1 cellular context compared by ENCODE assay signal in the genomic region with DNA sequence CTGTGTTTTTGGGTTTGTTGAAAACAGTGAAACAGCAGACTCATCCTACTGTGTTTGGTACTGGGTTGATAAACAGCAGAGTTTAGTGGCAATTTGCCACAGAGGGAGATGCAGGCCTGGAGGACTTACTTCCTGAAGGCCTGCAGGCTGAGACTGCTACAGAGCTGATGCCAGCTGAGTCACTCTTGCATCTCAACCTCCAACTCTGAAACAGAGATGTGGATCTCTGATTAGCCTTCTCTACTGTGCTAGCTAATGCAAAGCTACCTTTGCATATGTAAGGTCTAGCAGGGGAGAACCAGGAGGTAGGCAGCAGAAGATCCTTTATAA.
TF ChIP-seq lines count a peak whose summit lies in the region.

No MANE protein-coding gene starts in this region.

TF ChIP-seq in K562, 482 proteins besides CTCF, POLR2A, EP300 and RAD21 (continued from another document and continues in another):
- TF ChIP-seq CBX3 (IDR thresholded peaks at IDR 0.05; ENCODE audit: borderline replicate concordance in 1 of 2, low read length in 2 of 2) (peak in 1 of 2 experiments; percentile 81; a peak in 1 of 3 replicates), ELF2 (CRISPR knock-in tag; IDR thresholded peaks at IDR 0.05) (peak; percentile 79; the same call in 1 of the 2 replicates), RNF219 (CRISPR knock-in tag; IDR thresholded peaks at IDR 0.05) (no peak), RCOR1 (IDR thresholded peaks at IDR 0.05; ENCODE audit: borderline replicate concordance in 1 of 2, low read depth in 2 of 2, low read length in 2 of 2) (peak; percentile 94 to 100; a peak in 3 of 4 replicates), ELF4 (CRISPR knock-in tag; IDR thresholded peaks at IDR 0.05) (peak; percentile 59; the same call in 1 of the 2 replicates), CBX5 (IDR thresholded peaks at IDR 0.05; ENCODE audit: borderline replicate concordance, low read depth) (0 out of 2 replicates have a peak, but pooled peaks have one; percentile 44), RUNX1 (IDR thresholded peaks at IDR 0.05; ENCODE audit: low read depth) (peak; percentile 57; the same call in 1 of the 2 replicates), ZNF561 (CRISPR knock-in tag; conservative IDR thresholded peaks at IDR 0.05) (no peak), ZNF589 (CRISPR knock-in tag; IDR thresholded peaks at IDR 0.05; ENCODE audit: low read depth) (no peak), ZNF583 (CRISPR knock-in tag; IDR thresholded peaks at IDR 0.05) (no peak), NCOA1 (IDR thresholded peaks at IDR 0.05; ENCODE audit: low read depth) (peak; percentile 82; the same call in 1 of the 2 replicates), BACH1 (tag; IDR thresholded peaks at IDR 0.05) (peak; percentile 96), ZNF217 (CRISPR knock-in tag; IDR thresholded peaks at IDR 0.05) (no peak), MAFF (IDR thresholded peaks at IDR 0.05; ENCODE audit: low read length) (peak; percentile 92), NFIX (CRISPR knock-in tag; IDR thresholded peaks at IDR 0.05; ENCODE audit: low read depth) (peak; percentile 33; the same call in 1 of the 2 replicates), BRF1 (IDR thresholded peaks at IDR 0.05; ENCODE audit: borderline replicate concordance, extremely low read depth, insufficient read length) (no peak), NFE2L1 (tag; IDR thresholded peaks at IDR 0.05; ENCODE audit: borderline replicate concordance, low read depth) (peak; percentile 52), HIVEP1 (CRISPR knock-in tag; IDR thresholded peaks at IDR 0.05) (no peak), JUNB (CRISPR knock-in tag; conservative IDR thresholded peaks at IDR 0.05) (0 out of 2 replicates have a peak, but pooled peaks have one; percentile 21), NFXL1 (CRISPR knock-in tag; IDR thresholded peaks at IDR 0.05) (no peak), FOS (IDR thresholded peaks at IDR 0.05; ENCODE audit: extremely low read depth, insufficient read length) (peak; percentile 48), GATA2 (CRISPR knock-in tag; IDR thresholded peaks at IDR 0.05) (peak; percentile 78), YY1 (IDR thresholded peaks at IDR 0.05; ENCODE audit: borderline replicate concordance in 1 of 3, control insufficient read depth in 1 of 3, extremely low read depth in 1 of 3, insufficient read depth in 3 of 3, insufficient read length in 1 of 3, insufficient replicate concordance in 2 of 3, low read depth in 1 of 3, low read length in 2 of 3) (no peak), TCF7 (IDR thresholded peaks at IDR 0.05; ENCODE audit: borderline replicate concordance) (0 out of 2 replicates have a peak, but pooled peaks have one; percentile 48), SETDB1 (IDR thresholded peaks at IDR 0.05; ENCODE audit: low read length) (no peak), NONO (IDR thresholded peaks at IDR 0.05; ENCODE audit: low read depth in 2 of 2, low read length in 1 of 2) (peak in 1 of 2 experiments; percentile 77; a peak in 2 of 4 replicates), SUPT5H (IDR thresholded peaks at IDR 0.05) (no peak), SMAD4 (CRISPR knock-in tag; conservative IDR thresholded peaks at IDR 0.05) (peak; percentile 67), SMARCC2 (IDR thresholded peaks at IDR 0.05; ENCODE audit: low read depth) (peak; percentile 91), ZKSCAN8 (CRISPR knock-in tag; IDR thresholded peaks at IDR 0.05) (peak; percentile 44; the same call in 1 of the 2 replicates), DACH1 (IDR thresholded peaks at IDR 0.05; ENCODE audit: partially characterized antibody) (peak; percentile 84), TOE1 (IDR thresholded peaks at IDR 0.05; ENCODE audit: borderline replicate concordance) (no peak; the same call in 1 of the 2 replicates), TOE1 (CRISPR knock-in tag; IDR thresholded peaks at IDR 0.05; ENCODE audit: borderline replicate concordance, low read depth) (no peak), SAFB2 (IDR thresholded peaks at IDR 0.05; ENCODE audit: borderline replicate concordance, low read depth, low read length, severe bottlenecking) (no peak), ZNF324 (CRISPR knock-in tag; IDR thresholded peaks at IDR 0.05) (no peak; the same call in 1 of the 2 replicates), HCFC1 (IDR thresholded peaks at IDR 0.05; ENCODE audit: low read depth, low read length) (peak; percentile 23), COPS2 (conservative IDR thresholded peaks at IDR 0.05) (no peak), MTA2 (IDR thresholded peaks at IDR 0.05; ENCODE audit: low read depth) (peak; percentile 70), RAD51 (IDR thresholded peaks at IDR 0.05; ENCODE audit: borderline replicate concordance, low read depth) (peak; percentile 35; the same call in 1 of the 2 replicates), ZKSCAN1 (IDR thresholded peaks at IDR 0.05; ENCODE audit: low read depth, low read length) (peak; percentile 72), CTBP1 (IDR thresholded peaks at IDR 0.05; ENCODE audit: borderline replicate concordance) (peak; percentile 100)
- TF ChIP-seq, protein P1, sequence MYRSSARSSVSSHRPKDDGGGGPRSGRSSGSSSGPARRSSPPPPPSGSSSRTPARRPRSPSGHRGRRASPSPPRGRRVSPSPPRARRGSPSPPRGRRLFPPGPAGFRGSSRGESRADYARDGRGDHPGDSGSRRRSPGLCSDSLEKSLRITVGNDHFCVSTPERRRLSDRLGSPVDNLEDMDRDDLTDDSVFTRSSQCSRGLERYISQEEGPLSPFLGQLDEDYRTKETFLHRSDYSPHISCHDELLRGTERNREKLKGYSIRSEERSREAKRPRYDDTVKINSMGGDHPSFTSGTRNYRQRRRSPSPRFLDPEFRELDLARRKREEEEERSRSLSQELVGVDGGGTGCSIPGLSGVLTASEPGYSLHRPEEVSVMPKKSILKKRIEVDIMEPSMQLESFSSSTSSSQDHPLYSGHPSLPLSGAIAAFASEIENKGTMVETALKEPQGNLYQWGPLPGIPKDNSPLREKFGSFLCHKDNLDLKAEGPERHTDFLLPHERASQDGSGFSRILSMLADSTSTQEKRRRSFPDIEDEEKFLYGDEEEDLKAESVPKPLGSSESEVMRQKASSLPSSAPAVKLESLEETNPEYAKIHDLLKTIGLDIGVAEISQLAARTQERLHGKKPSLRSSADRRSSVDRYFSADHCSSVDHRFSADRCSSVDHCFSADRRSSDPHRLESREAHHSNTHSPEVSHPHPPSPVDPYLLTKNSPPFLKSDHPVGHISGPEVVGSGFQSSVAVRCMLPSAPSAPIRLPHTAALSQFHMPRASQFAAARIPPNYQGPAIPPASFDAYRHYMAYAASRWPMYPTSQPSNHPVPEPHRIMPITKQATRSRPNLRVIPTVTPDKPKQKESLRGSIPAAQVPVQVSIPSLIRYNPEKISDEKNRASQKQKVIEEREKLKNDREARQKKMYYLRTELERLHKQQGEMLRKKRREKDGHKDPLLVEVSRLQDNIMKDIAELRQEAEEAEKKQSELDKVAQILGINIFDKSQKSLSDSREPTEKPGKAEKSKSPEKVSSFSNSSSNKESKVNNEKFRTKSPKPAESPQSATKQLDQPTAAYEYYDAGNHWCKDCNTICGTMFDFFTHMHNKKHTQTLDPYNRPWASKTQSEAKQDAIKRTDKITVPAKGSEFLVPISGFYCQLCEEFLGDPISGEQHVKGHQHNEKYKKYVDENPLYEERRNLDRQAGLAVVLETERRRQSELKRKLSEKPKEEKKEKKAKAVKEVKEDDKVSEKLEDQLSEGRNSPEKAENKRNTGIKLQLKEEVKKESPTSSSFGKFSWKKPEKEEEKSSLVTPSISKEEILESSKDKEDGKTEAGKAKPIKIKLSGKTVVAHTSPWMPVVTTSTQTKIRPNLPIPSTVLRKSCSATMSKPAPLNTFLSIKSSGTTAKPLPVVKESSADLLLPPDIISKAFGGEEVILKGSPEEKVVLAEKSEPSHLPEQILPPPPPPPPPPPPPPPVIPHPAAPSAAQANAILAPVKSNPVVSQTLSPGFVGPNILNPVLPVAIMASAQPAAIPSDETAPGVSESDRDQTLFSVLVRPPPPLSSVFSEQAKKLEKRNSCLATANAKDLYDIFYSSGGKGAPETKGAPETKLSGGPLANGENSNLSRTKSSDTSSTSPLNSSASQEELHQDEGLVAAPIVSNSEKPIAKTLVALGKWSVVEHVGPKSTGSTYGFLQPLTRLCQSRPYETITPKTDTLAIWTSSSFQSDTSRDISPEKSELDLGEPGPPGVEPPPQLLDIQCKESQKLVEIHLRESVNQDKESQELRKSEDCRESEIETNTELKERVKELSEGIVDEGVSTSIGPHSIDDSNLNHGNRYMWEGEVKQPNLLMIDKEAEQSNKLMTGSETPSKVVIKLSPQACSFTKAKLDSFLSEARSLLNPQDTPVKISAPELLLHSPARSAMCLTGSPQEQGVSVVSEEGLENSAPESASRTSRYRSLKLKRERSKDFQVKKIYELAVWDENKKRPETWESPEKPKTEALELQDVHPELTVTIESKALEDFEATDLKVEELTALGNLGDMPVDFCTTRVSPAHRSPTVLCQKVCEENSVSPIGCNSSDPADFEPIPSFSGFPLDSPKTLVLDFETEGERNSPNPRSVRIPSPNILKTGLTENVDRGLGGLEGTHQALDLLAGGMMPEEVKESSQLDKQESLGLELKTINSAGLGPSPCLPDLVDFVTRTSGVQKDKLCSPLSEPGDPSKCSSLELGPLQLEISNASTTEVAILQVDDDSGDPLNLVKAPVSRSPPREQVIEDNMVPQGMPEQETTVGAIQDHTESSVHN (IDR thresholded peaks at IDR 0.05; ENCODE audit: borderline replicate concordance in 1 of 2, low read depth in 1 of 2) = peak in 1 of 2 experiments; percentile 75; a peak in 2 of 4 replicates
- TF ChIP-seq, protein P2, sequence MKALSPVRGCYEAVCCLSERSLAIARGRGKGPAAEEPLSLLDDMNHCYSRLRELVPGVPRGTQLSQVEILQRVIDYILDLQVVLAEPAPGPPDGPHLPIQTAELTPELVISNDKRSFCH (CRISPR knock-in tag; IDR thresholded peaks at IDR 0.05) = no peak
- TF ChIP-seq, protein P2 (tag; IDR thresholded peaks at IDR 0.05) = peak; percentile 39; the same call in 1 of the 2 replicates
- TF ChIP-seq, protein P3, sequence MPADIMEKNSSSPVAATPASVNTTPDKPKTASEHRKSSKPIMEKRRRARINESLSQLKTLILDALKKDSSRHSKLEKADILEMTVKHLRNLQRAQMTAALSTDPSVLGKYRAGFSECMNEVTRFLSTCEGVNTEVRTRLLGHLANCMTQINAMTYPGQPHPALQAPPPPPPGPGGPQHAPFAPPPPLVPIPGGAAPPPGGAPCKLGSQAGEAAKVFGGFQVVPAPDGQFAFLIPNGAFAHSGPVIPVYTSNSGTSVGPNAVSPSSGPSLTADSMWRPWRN (IDR thresholded peaks at IDR 0.05; ENCODE audit: low read depth) = peak; percentile 72; the same call in 1 of the 2 replicates
- TF ChIP-seq, protein P4, sequence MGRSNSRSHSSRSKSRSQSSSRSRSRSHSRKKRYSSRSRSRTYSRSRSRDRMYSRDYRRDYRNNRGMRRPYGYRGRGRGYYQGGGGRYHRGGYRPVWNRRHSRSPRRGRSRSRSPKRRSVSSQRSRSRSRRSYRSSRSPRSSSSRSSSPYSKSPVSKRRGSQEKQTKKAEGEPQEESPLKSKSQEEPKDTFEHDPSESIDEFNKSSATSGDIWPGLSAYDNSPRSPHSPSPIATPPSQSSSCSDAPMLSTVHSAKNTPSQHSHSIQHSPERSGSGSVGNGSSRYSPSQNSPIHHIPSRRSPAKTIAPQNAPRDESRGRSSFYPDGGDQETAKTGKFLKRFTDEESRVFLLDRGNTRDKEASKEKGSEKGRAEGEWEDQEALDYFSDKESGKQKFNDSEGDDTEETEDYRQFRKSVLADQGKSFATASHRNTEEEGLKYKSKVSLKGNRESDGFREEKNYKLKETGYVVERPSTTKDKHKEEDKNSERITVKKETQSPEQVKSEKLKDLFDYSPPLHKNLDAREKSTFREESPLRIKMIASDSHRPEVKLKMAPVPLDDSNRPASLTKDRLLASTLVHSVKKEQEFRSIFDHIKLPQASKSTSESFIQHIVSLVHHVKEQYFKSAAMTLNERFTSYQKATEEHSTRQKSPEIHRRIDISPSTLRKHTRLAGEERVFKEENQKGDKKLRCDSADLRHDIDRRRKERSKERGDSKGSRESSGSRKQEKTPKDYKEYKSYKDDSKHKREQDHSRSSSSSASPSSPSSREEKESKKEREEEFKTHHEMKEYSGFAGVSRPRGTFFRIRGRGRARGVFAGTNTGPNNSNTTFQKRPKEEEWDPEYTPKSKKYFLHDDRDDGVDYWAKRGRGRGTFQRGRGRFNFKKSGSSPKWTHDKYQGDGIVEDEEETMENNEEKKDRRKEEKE (IDR thresholded peaks at IDR 0.05; ENCODE audit: borderline replicate concordance in 1 of 2, control insufficient read depth in 1 of 2, low read depth in 2 of 2, low read length in 1 of 2) = 0 out of 4 replicates have a peak, but pooled peaks of 1 of the 2 experiments have one; percentile 32
- TF ChIP-seq, protein P5, sequence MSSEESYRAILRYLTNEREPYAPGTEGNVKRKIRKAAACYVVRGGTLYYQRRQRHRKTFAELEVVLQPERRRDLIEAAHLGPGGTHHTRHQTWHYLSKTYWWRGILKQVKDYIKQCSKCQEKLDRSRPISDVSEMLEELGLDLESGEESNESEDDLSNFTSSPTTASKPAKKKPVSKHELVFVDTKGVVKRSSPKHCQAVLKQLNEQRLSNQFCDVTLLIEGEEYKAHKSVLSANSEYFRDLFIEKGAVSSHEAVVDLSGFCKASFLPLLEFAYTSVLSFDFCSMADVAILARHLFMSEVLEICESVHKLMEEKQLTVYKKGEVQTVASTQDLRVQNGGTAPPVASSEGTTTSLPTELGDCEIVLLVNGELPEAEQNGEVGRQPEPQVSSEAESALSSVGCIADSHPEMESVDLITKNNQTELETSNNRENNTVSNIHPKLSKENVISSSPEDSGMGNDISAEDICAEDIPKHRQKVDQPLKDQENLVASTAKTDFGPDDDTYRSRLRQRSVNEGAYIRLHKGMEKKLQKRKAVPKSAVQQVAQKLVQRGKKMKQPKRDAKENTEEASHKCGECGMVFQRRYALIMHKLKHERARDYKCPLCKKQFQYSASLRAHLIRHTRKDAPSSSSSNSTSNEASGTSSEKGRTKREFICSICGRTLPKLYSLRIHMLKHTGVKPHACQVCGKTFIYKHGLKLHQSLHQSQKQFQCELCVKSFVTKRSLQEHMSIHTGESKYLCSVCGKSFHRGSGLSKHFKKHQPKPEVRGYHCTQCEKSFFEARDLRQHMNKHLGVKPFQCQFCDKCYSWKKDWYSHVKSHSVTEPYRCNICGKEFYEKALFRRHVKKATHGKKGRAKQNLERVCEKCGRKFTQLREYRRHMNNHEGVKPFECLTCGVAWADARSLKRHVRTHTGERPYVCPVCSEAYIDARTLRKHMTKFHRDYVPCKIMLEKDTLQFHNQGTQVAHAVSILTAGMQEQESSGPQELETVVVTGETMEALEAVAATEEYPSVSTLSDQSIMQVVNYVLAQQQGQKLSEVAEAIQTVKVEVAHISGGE (CRISPR knock-in tag; IDR thresholded peaks at IDR 0.05) = peak in 1 of 3 experiments; percentile 67; a peak in 2 of 6 replicates
